19 cellular contexts compared by ENCODE assay signal in genomic region chr12:104664368-104664767, GRCh38.
DNase-seq lines count a peak whose midpoint lies in the region; ATAC-seq, FAIRE-seq and TF ChIP-seq lines count a peak whose summit lies in the region.
"Had no signal": no experiment of that assay in that cellular context is flagged by ENCODE, and none has a peak within 500 bp of the region (broad histone marks: within the 10 kb centered on the region; RNA-seq: fewer than 3 reads in every experiment).

No MANE protein-coding gene starts in this region.

- no TSS peak for BruUV-seq in GM12878 (replicated peaks; lab: Mats Ljungman, UMichigan)

- no peak overlapping the region for H2BK120ac ChIP-seq in neuronal stem cell (ENCODE audit: low read depth, low read length)

- H2AK5ac ChIP-seq in neuronal stem cell (ENCODE audit: low read depth, low read length): no peak overlapping the region

- FAIRE-seq in GM12878 (lab: Jason Lieb, UNC): no peak
- FAIRE-seq: H54 had no signal

- H3K27ac ChIP-seq in SK-N-SH (ENCODE audit: low read depth in 2 of 2, low read length in 1 of 2) (peak overlapping the region in 1 of 2 experiments; percentile 47; a peak in 2 of 4 replicates), GM12878 (ENCODE audit: control insufficient read depth, insufficient read depth) (no peak overlapping the region), neuronal stem cell (replicated peaks; ENCODE audit: low read length) (no peak overlapping the region), transverse colon (peak overlapping the region; percentile 31 to 80 (median 52)), prostate gland (no peak overlapping the region), caudate nucleus (ENCODE audit: low read depth, low read length) (no peak overlapping the region)
- H3K27ac ChIP-seq: 22Rv1 had no signal

- ATAC-seq in SK-N-SH treated with all-trans-retinoic acid at 6 μM for 48 hours (no peak), GM12878 (peak; percentile 43)
- ATAC-seq: Panc1 had no signal

- H3K4me3 ChIP-seq in SK-N-SH (ENCODE audit: low read depth in 2 of 2, low read length in 1 of 2) (no peak overlapping the region), GM12878 (no peak overlapping the region), neuronal stem cell (ENCODE audit: low read length in 2 of 2) (no peak overlapping the region), transverse colon (no peak overlapping the region), prostate gland (no peak overlapping the region)

- DNase-seq in SK-N-SH: no peak
- DNase-seq in GM12878 (ENCODE audit: low read depth, low spot score): no peak
- DNase-seq in neuronal stem cell (ENCODE audit: low spot score): no peak
- DNase-seq in transverse colon: no peak
- DNase-seq in NCI-H1436 (lab: John Stamatoyannopoulos, UW): no peak
- DNase-seq in prostate gland (ENCODE audit: low spot score): no peak
- no peak for DNase-seq in caudate nucleus (lab: John Stamatoyannopoulos, UW)
- DNase-seq: CD4-positive, alpha-beta memory T cell; DMS53; MM.1S; NCI-H1092; NCI-H1694; NCI-H2081 treated with DMSO at 0.1 percent for 48 hours; NCI-H446 treated with DMSO at 0.1 percent for 48 hours; NCI-H69 had no signal

- H4K8ac ChIP-seq in neuronal stem cell (ENCODE audit: low read depth, low read length): no peak overlapping the region

- H3K9me3 ChIP-seq in SK-N-SH (no peaks in the 10 kb centered on the region), GM12878 (replicated peaks; ENCODE audit: control insufficient read depth, insufficient read depth, low read length) (no peaks in the 10 kb centered on the region), neuronal stem cell (replicated peaks in 1 of 2; ENCODE audit: control insufficient read depth in 2 of 2, insufficient read depth in 1 of 2, low read depth in 1 of 2, low read length in 2 of 2) (no peaks in the 10 kb centered on the region), transverse colon (no peaks in the 10 kb centered on the region), prostate gland (no peaks in the 10 kb centered on the region)

- no peak overlapping the region for H3K4ac ChIP-seq in neuronal stem cell (ENCODE audit: low read length)

- in situ Hi-C loops in GM12878 (cut with MboI) (no loop called here), transverse colon (cut with MboI; ENCODE audit: low pct_ligation_motif_present in 1 of 4, low pct_unique_long_range_greater_than_20kb in 1 of 4, low sequenced_read_pairs in 3 of 4) (no loop called here)

- TF ChIP-seq CTCF in SK-N-SH (IDR thresholded peaks at IDR 0.05) (no peak), GM12878 (IDR thresholded peaks at IDR 0.05 in 2 of 3, conservative IDR thresholded peaks at IDR 0.05 in 1 of 3; ENCODE audit: control insufficient read depth in 2 of 3, extremely low read depth in 1 of 3, insufficient read depth in 1 of 3, low read depth in 3 of 3, low read length in 3 of 3) (no peak), transverse colon (IDR thresholded peaks at IDR 0.05) (no peak), prostate gland (IDR thresholded peaks at IDR 0.05) (no peak)

- CTCF ChIA-PET in SK-N-SH (lab: Yijun Ruan, JAX) (interaction anchor here (0.8 to 1.3 kb wide), 4 partner anchors 15 to 55 kb away, joined by 3 to 5 read pairs (median 4); no protein-coding TSS in a partner anchor), GM12878 (lab: Yijun Ruan, JAX) (no interaction called here)

- SMC1A ChIA-PET in GM12878 (lab: Charles Lee; ENCODE audit: uncharacterized antibody, unreplicated experiment): interaction anchor here (0.6 to 1.7 kb wide), 5 partner anchors 10 to 702 kb away, joined by 3 to 6 read pairs (median 3); no protein-coding TSS in a partner anchor

- no peaks in the 10 kb centered on the region for H4K20me1 ChIP-seq in SK-N-SH (ENCODE audit: insufficient read depth)
- no peaks in the 10 kb centered on the region for H4K20me1 ChIP-seq in GM12878 (ENCODE audit: control insufficient read depth, insufficient read depth)

- no peak overlapping the region for H2BK5ac ChIP-seq in neuronal stem cell (ENCODE audit: low read length)

- no peak for TF ChIP-seq RAD21 in SK-N-SH (IDR thresholded peaks at IDR 0.05; ENCODE audit: low read length)
- TF ChIP-seq RAD21 in GM12878 (IDR thresholded peaks at IDR 0.05; ENCODE audit: insufficient read depth, low read depth, low read length): no peak

- no peak overlapping the region for H2BK12ac ChIP-seq in neuronal stem cell (ENCODE audit: low read length)

- no peak overlapping the region for H3K14ac ChIP-seq in neuronal stem cell (ENCODE audit: low read length)

- no peaks in the 10 kb centered on the region for H3K79me1 ChIP-seq in neuronal stem cell (ENCODE audit: low read depth, low read length)

- H3K23ac ChIP-seq in neuronal stem cell (ENCODE audit: low read depth, low read length, poor library complexity): peak overlapping the region; percentile 81

- no peaks in the 10 kb centered on the region for H3K27me3 ChIP-seq in SK-N-SH (ENCODE audit: insufficient read depth)
- no peaks in the 10 kb centered on the region for H3K27me3 ChIP-seq in GM12878 (replicated peaks in 1 of 2; ENCODE audit: control insufficient read depth in 2 of 2, insufficient read depth in 2 of 2, low read length in 1 of 2)
- H3K27me3 ChIP-seq in neuronal stem cell (ENCODE audit: control insufficient read depth in 3 of 3, insufficient read depth in 3 of 3, low read depth in 1 of 3, low read length in 3 of 3): no peaks in the 10 kb centered on the region
- H3K27me3 ChIP-seq in transverse colon: no peaks in the 10 kb centered on the region
- no peaks in the 10 kb centered on the region for H3K27me3 ChIP-seq in prostate gland (replicated peaks; ENCODE audit: insufficient read depth)

- no peaks in the 10 kb centered on the region for H3K9me2 ChIP-seq in SK-N-SH

- H4K91ac ChIP-seq in neuronal stem cell (ENCODE audit: low read depth, low read length, poor library complexity): no peak overlapping the region

- no peaks in the 10 kb centered on the region for H3K36me3 ChIP-seq in SK-N-SH (replicated peaks in 1 of 2; ENCODE audit: control insufficient read depth in 1 of 2, insufficient read depth in 2 of 2, low read length in 1 of 2)
- H3K36me3 ChIP-seq in GM12878 (ENCODE audit: control insufficient read depth in 2 of 2, insufficient read depth in 2 of 2, low read length in 1 of 2): peaks cover 0 to 1% of the 10 kb centered on the region in 2 experiments; a peak in 2 of 4 replicates
- no peaks in the 10 kb centered on the region for H3K36me3 ChIP-seq in neuronal stem cell (replicated peaks in 1 of 2; ENCODE audit: control insufficient read depth in 2 of 2, insufficient read depth in 2 of 2, low read length in 2 of 2)
- no peaks in the 10 kb centered on the region for H3K36me3 ChIP-seq in transverse colon
- H3K36me3 ChIP-seq in prostate gland: no peaks in the 10 kb centered on the region

- H3K4me2 ChIP-seq in SK-N-SH (no peak overlapping the region), GM12878 (ENCODE audit: control insufficient read depth, insufficient read depth) (no peak overlapping the region), neuronal stem cell (ENCODE audit: insufficient read depth, low read length, poor library complexity, severe bottlenecking) (no peak overlapping the region)

- no peak overlapping the region for H2AFZ ChIP-seq in SK-N-SH (ENCODE audit: low read depth)
- no peak overlapping the region for H2AFZ ChIP-seq in GM12878 (ENCODE audit: control insufficient read depth, low read depth, low read length)
- no peak overlapping the region for H2AFZ ChIP-seq in neuronal stem cell (ENCODE audit: low read length)

- intact Hi-C loops in GM12878 (cut with micrococcal nuclease; ENCODE audit: unreplicated experiment) (no loop called here), transverse colon (cut with DNase I; ENCODE audit: low total_unique reads) (no loop called here), prostate gland (cut with DNase I) (loop anchor here (5.0 kb wide), 1 partner anchor 37 kb away; no protein-coding TSS in a partner anchor)

- POLR2A ChIA-PET in SK-N-SH (lab: Yijun Ruan, JAX) (no interaction called here), GM12878 (lab: Charles Lee) (no interaction called here)

- RAD21 ChIA-PET in GM12878 (lab: Charles Lee; ENCODE audit: unreplicated experiment): no interaction called here

- H3K4me1 ChIP-seq in SK-N-SH (ENCODE audit: control insufficient read depth in 1 of 2, insufficient read depth in 2 of 2, low read depth in 1 of 2, low read length in 1 of 2): peaks cover 0 to 37% of the 10 kb centered on the region in 2 experiments; a peak in 2 of 4 replicates
- H3K4me1 ChIP-seq in GM12878 (ENCODE audit: control insufficient read depth, insufficient read depth, low read length): peaks cover 11% of the 10 kb centered on the region
- H3K4me1 ChIP-seq in neuronal stem cell (ENCODE audit: control insufficient read depth in 2 of 2, insufficient read depth in 1 of 2, low read depth in 1 of 2, low read length in 2 of 2): peaks cover 4 to 8% of the 10 kb centered on the region in 2 donors
- H3K4me1 ChIP-seq in transverse colon: peaks cover 13 to 22% (median 15%) of the 10 kb centered on the region in 4 donors
- peaks cover 3% of the 10 kb centered on the region for H3K4me1 ChIP-seq in prostate gland (replicated peaks)

- 59% methylated on average over 3 of the region's 3 CpGs for WGBS in SK-N-SH (ENCODE audit: low lambda C conversion rate)
- WGBS in GM12878 (ENCODE audit: insufficient coverage, insufficient replicate concordance, low lambda C conversion rate, missing lambda C conversion rate): 93% methylated on average over 3 of the region's 3 CpGs
- WGBS in neuronal stem cell (ENCODE audit: extremely low coverage in 2 of 2, insufficient read length in 2 of 2, insufficient replicate concordance in 1 of 2), 2 donors: no CpG with 5 or more reads among the region's 3 CpGs
- WGBS in transverse colon (ENCODE audit: low coverage in 1 of 2), 2 donors: 67 to 92% methylated on average over 1 to 3 of the region's 3 CpGs
- WGBS in prostate gland: 16% methylated on average over 3 of the region's 3 CpGs

- peaks cover 2% of the 10 kb centered on the region for H3F3A ChIP-seq in SK-N-SH (replicated peaks; ENCODE audit: insufficient read depth)

- no peak overlapping the region for H2BK15ac ChIP-seq in neuronal stem cell (ENCODE audit: low read length)

- TF ChIP-seq EP300 in SK-N-SH (IDR thresholded peaks at IDR 0.05; ENCODE audit: borderline replicate concordance in 1 of 2, low read depth in 1 of 2, low read length in 1 of 2) (no peak), GM12878 (IDR thresholded peaks at IDR 0.05; ENCODE audit: borderline replicate concordance in 1 of 2, control insufficient read depth in 1 of 2, low read depth in 2 of 2, low read length in 2 of 2) (no peak), transverse colon (IDR thresholded peaks at IDR 0.05; ENCODE audit: low read depth) (no peak)

- H3K9ac ChIP-seq in SK-N-SH (no peak overlapping the region), GM12878 (ENCODE audit: control insufficient read depth, insufficient read depth, low read length) (no peak overlapping the region), neuronal stem cell (ENCODE audit: low read depth, low read length, poor library complexity) (peak overlapping the region; percentile 45)

- H3K79me2 ChIP-seq in SK-N-SH (ENCODE audit: insufficient read depth) (no peaks in the 10 kb centered on the region), GM12878 (ENCODE audit: control insufficient read depth, insufficient read depth, low read length) (peaks cover 1% of the 10 kb centered on the region; the same call in 1 of the 2 replicates)

- H3K18ac ChIP-seq in neuronal stem cell (ENCODE audit: low read length): no peak overlapping the region

- TF ChIP-seq POLR2A in GM12878 (IDR thresholded peaks at IDR 0.05; ENCODE audit: low read depth, low read length) (no peak), transverse colon (IDR thresholded peaks at IDR 0.05) (no peak), prostate gland (IDR thresholded peaks at IDR 0.05) (no peak)

Comparison
In these comparisons a context has a peak if more than half of its experiments do, and no peak if none do; other contexts are left out.
1. H3K27ac ChIP-seq: peak in transverse colon (4 of 4); none in GM12878 (single experiment), neuronal stem cell (single experiment), prostate gland (0 of 2) and caudate nucleus (single experiment).
2. Of the 26 proteins assayed by ChIP-seq in both GM12878 and SK-N-SH: peak only in GM12878: none; only in SK-N-SH: MXI1; in both: none; in neither: 25.